Comparison of ENCODE assay signal across 9 cellular contexts in the genomic region with DNA sequence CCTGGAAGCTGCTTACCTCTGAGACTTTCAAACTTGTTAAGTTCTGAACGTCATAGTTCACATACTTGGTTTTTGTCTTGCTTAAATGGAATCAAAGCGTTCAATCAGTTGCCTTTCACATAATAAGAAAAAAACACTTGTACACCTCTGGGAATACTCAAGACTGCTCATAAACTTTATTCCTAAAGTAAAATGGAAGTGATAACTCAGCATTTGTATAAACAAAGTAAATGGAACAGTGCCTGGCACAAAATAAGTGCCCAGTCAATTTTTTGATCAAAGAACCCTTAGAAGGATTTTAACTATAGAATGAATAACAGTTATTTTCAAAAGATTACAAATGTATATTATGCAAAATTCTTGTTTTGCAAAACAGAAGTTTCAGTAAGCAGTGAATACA. TPM values are rescaled to one million over a fixed set of nuclear protein-coding genes. Genes with fewer than 3 reads are reported as not detected.
DNase-seq lines count a peak whose midpoint lies in the region; ATAC-seq and TF ChIP-seq lines count a peak whose summit lies in the region.
"Had no signal": no experiment of that assay in that cellular context is flagged by ENCODE, and none has a peak within 500 bp of the region (broad histone marks: within the 10 kb centered on the region; RNA-seq: fewer than 3 reads in every experiment).

No MANE protein-coding gene starts in this region.

- POLR2A ChIA-PET in AG04449 (lab: Yijun Ruan, JAX), result interaction anchor here (1.4 kb wide), 1 partner anchor 59 kb away, joined by 4 read pairs; no protein-coding TSS in a partner anchor

- no peaks in the 10 kb centered on the region for H3K27me3 Mint-ChIP-seq in naive B cell

- H3K9me3 ChIP-seq in KOPT-K1 (ENCODE audit: insufficient read depth, low read length, poor library complexity, severe bottlenecking), result no peaks in the 10 kb centered on the region

- TF ChIP-seq CTCF in AG04449 (IDR thresholded peaks at IDR 0.05; ENCODE audit: insufficient read depth, low read length, missing control alignments), result no peak

- no peaks in the 10 kb centered on the region for H3K9me3 Mint-ChIP-seq in naive B cell

- CTCF ChIA-PET in AG04449 (lab: Yijun Ruan, JAX), result no interaction called here

- peaks cover 32 to 63% (median 40%) of the 10 kb centered on the region in 3 donors for H3K4me1 Mint-ChIP-seq in naive B cell

- peak overlapping the region; percentile 94 for H3K4me3 ChIP-seq in AG04449 (ENCODE audit: low read depth, low read length)

- peaks cover 35% of the 10 kb centered on the region for H3K36me3 ChIP-seq in KOPT-K1 (ENCODE audit: insufficient read depth, low read length)

- peak overlapping the region; percentile 96 to 100 (median 98) for H3K27ac Mint-ChIP-seq in naive B cell

- peak overlapping the region; percentile 78 for H3K27ac ChIP-seq in KOPT-K1 (ENCODE audit: low read depth, low read length, poor library complexity, severe bottlenecking)
- H3K27ac ChIP-seq in cingulate gyrus (ENCODE audit: low read depth, low read length), result peak overlapping the region; percentile 85

- peak overlapping the region; percentile 89 to 100 (median 98) for H3K4me3 Mint-ChIP-seq in naive B cell

- H3K36me3 Mint-ChIP-seq in naive B cell, result peaks cover 6 to 8% of the 10 kb centered on the region in 2 donors

- DNase-seq in AG04449 (ENCODE audit: low read depth, low spot score) (no peak), naive B cell (no peak), SKM-1 treated with dmso at 0.1 percent for 144 hours (lab: John Stamatoyannopoulos, UW; ENCODE audit: unreplicated experiment) (no peak), DMS 273 treated with DMSO at 0.1 percent for 48 hours (lab: John Stamatoyannopoulos, UW) (no peak), EL (no peak), NCI-H1436 treated with DMSO at 0.1 percent for 48 hours (lab: John Stamatoyannopoulos, UW) (no peak)
- DNase-seq: NCI-H1048 had no signal

- no peak for ATAC-seq in naive B cell (ENCODE audit: low read depth in 2 of 2)

RNA-seq across cellular contexts. Expression of gene RAB5A, which starts 1.3 kb away (rescaled TPM):
- polyA plus RNA-seq in naive B cell (ENCODE audit: low read depth in 6 of 6), result 10 to 100 TPM; 22.6 to 42.0 (median 35.5) TPM

RNA-seq across cellular contexts. Expression of gene EFHB, which starts 14.2 kb away (rescaled TPM):
- 1 to 10 TPM in 2 of 6 donors, under 1 TPM in 2, not detected in 2; 0.74 to 2.5 (median 1.4) TPM for polyA plus RNA-seq in naive B cell (ENCODE audit: low read depth in 6 of 6)
